In genomic region chr16:720990-721764, GRCh38 we compare ENCODE assay signal across 1 cellular context.
TF ChIP-seq lines count a peak whose summit lies in the region.

ANTKMT (plus strand) TSS chr16:721146; CDS start chr16:721275, 129 bp downstream.

TF ChIP-seq in HepG2, 621 proteins besides CTCF, POLR2A, EP300 and RAD21 (continued from another document and continues in another):
- peak; percentile 88 for TF ChIP-seq BRF2 (CRISPR knock-in tag; IDR thresholded peaks at IDR 0.05)
- TF ChIP-seq ZNF737 (CRISPR knock-in tag; IDR thresholded peaks at IDR 0.05; ENCODE audit: borderline replicate concordance), result no peak
- peak; percentile 80 for TF ChIP-seq RNF2 (conservative IDR thresholded peaks at IDR 0.05; ENCODE audit: low read depth)
- peak; percentile 89; the same call in 1 of the 2 replicates for TF ChIP-seq ZNF329 (CRISPR knock-in tag; IDR thresholded peaks at IDR 0.05; ENCODE audit: low read depth)
- TF ChIP-seq NFIB (CRISPR knock-in tag; IDR thresholded peaks at IDR 0.05; ENCODE audit: borderline replicate concordance), result no peak
- no peak for TF ChIP-seq GTF2F1 (IDR thresholded peaks at IDR 0.05; ENCODE audit: low read length)
- peak; percentile 65 for TF ChIP-seq MXD3 (CRISPR knock-in tag; IDR thresholded peaks at IDR 0.05)
- TF ChIP-seq ZNF274 (CRISPR knock-in tag; IDR thresholded peaks at IDR 0.05), result peak; percentile 87
- no peak for TF ChIP-seq ZNF432 (CRISPR knock-in tag; IDR thresholded peaks at IDR 0.05; ENCODE audit: borderline replicate concordance)
- peak; percentile 85 for TF ChIP-seq GABPA (IDR thresholded peaks at IDR 0.05; ENCODE audit: low read depth, low read length)
- TF ChIP-seq GABPA (CRISPR knock-in tag; IDR thresholded peaks at IDR 0.05; ENCODE audit: low read depth), result peak; percentile 78
- 0 out of 2 replicates have a peak, but pooled peaks have one; percentile 82 for TF ChIP-seq CAMTA2 (CRISPR knock-in tag; IDR thresholded peaks at IDR 0.05; ENCODE audit: borderline replicate concordance)
- peak; percentile 69 for TF ChIP-seq WIZ (CRISPR knock-in tag; IDR thresholded peaks at IDR 0.05)
- TF ChIP-seq PRDM10 (CRISPR knock-in tag; IDR thresholded peaks at IDR 0.05; ENCODE audit: low read depth), result no peak
- 0 out of 2 replicates have a peak, but pooled peaks have one; percentile 63 for TF ChIP-seq ZNF101 (CRISPR knock-in tag; IDR thresholded peaks at IDR 0.05; ENCODE audit: borderline replicate concordance, low read depth)
- no peak for TF ChIP-seq STAG1 (CRISPR knock-in tag; IDR thresholded peaks at IDR 0.05)
- 0 out of 2 replicates have a peak, but pooled peaks have one; percentile 38 for TF ChIP-seq ESRRA (CRISPR knock-in tag; IDR thresholded peaks at IDR 0.05; ENCODE audit: low read depth)
- peak; percentile 60; the same call in 1 of the 2 replicates for TF ChIP-seq SAFB2 (CRISPR knock-in tag; IDR thresholded peaks at IDR 0.05; ENCODE audit: borderline replicate concordance, low read depth)
- TF ChIP-seq ZNF747 (CRISPR knock-in tag; IDR thresholded peaks at IDR 0.05; ENCODE audit: borderline replicate concordance), result peak; percentile 76; the same call in 1 of the 2 replicates
- no peak for TF ChIP-seq HMG20A (CRISPR knock-in tag; IDR thresholded peaks at IDR 0.05; ENCODE audit: borderline replicate concordance)
- no peak for TF ChIP-seq FOXA1 (IDR thresholded peaks at IDR 0.05)
- peak; percentile 29; the same call in 1 of the 2 replicates for TF ChIP-seq FOXA1 (CRISPR knock-in tag; IDR thresholded peaks at IDR 0.05)
- TF ChIP-seq ZNF773 (CRISPR knock-in tag; IDR thresholded peaks at IDR 0.05; ENCODE audit: borderline replicate concordance), result 0 out of 2 replicates have a peak, but pooled peaks have one; percentile 68
- TF ChIP-seq ZBTB7A (CRISPR knock-in tag; IDR thresholded peaks at IDR 0.05), result peak; percentile 76
- peak; percentile 66 for TF ChIP-seq KDM5B (CRISPR knock-in tag; IDR thresholded peaks at IDR 0.05; ENCODE audit: borderline replicate concordance)
- no peak for TF ChIP-seq ZBTB40 (IDR thresholded peaks at IDR 0.05)
- peak; percentile 86 for TF ChIP-seq ZBTB40 (CRISPR knock-in tag; IDR thresholded peaks at IDR 0.05)
- no peak for TF ChIP-seq ZBTB44 (CRISPR knock-in tag; IDR thresholded peaks at IDR 0.05)
- peak; percentile 88 for TF ChIP-seq KDM5A (IDR thresholded peaks at IDR 0.05; ENCODE audit: borderline replicate concordance, low read length)
- peak; percentile 55; the same call in 1 of the 2 replicates for TF ChIP-seq HIVEP1 (CRISPR knock-in tag; IDR thresholded peaks at IDR 0.05)
- TF ChIP-seq GFI1 (CRISPR knock-in tag; IDR thresholded peaks at IDR 0.05; ENCODE audit: borderline replicate concordance), result peak; percentile 43; the same call in 1 of the 2 replicates
- TF ChIP-seq DRAP1 (CRISPR knock-in tag; IDR thresholded peaks at IDR 0.05), result 0 out of 2 replicates have a peak, but pooled peaks have one; percentile 5
- peak; percentile 93 for TF ChIP-seq YEATS4 (CRISPR knock-in tag; IDR thresholded peaks at IDR 0.05; ENCODE audit: borderline replicate concordance)
- 0 out of 2 replicates have a peak, but pooled peaks have one; percentile 20 for TF ChIP-seq ZNF12 (CRISPR knock-in tag; IDR thresholded peaks at IDR 0.05)
- peak; percentile 47; the same call in 1 of the 2 replicates for TF ChIP-seq GZF1 (CRISPR knock-in tag; IDR thresholded peaks at IDR 0.05)
- no peak for TF ChIP-seq MYNN (CRISPR knock-in tag; IDR thresholded peaks at IDR 0.05; ENCODE audit: low read depth)
- peak; percentile 80; the same call in 1 of the 2 replicates for TF ChIP-seq ZNF761 (CRISPR knock-in tag; conservative IDR thresholded peaks at IDR 0.05)
- peak; percentile 58 for TF ChIP-seq ZNF883 (CRISPR knock-in tag; IDR thresholded peaks at IDR 0.05; ENCODE audit: not compliant biosample characterization)
- TF ChIP-seq IKZF1 (IDR thresholded peaks at IDR 0.05), result no peak
- no peak for TF ChIP-seq ZNF3 (CRISPR knock-in tag; IDR thresholded peaks at IDR 0.05)
- peak; percentile 70 for TF ChIP-seq POLR2AphosphoS5 (IDR thresholded peaks at IDR 0.05; ENCODE audit: low read depth, low read length)
- peak; percentile 90 for TF ChIP-seq THAP11 (CRISPR knock-in tag; IDR thresholded peaks at IDR 0.05)
- peak; percentile 95 for TF ChIP-seq ZNF563 (CRISPR knock-in tag; IDR thresholded peaks at IDR 0.05)
- no peak for TF ChIP-seq MAFK (conservative IDR thresholded peaks at IDR 0.05 in 1 of 2, IDR thresholded peaks at IDR 0.05 in 1 of 2; ENCODE audit: low read length in 2 of 2)
- TF ChIP-seq ZNF460 (CRISPR knock-in tag; IDR thresholded peaks at IDR 0.05; ENCODE audit: borderline replicate concordance), result no peak
- TF ChIP-seq ZNF207 (IDR thresholded peaks at IDR 0.05; ENCODE audit: borderline replicate concordance), result no peak
- peak; percentile 58 for TF ChIP-seq ZNF777 (CRISPR knock-in tag; IDR thresholded peaks at IDR 0.05)
- peak; percentile 83 for TF ChIP-seq NR2C2 (CRISPR knock-in tag; IDR thresholded peaks at IDR 0.05; ENCODE audit: borderline replicate concordance)
- TF ChIP-seq ZFP91 (CRISPR knock-in tag; IDR thresholded peaks at IDR 0.05; ENCODE audit: borderline replicate concordance), result peak; percentile 19
- no peak for TF ChIP-seq SNAPC5 (CRISPR knock-in tag; IDR thresholded peaks at IDR 0.05; ENCODE audit: borderline replicate concordance)
- TF ChIP-seq SMC3 (IDR thresholded peaks at IDR 0.05; ENCODE audit: low read length), result no peak
